34 cellular contexts compared by ENCODE assay signal in genomic region chr2:28166956-28167355, GRCh38.
DNase-seq lines count a peak whose midpoint lies in the region; ATAC-seq, FAIRE-seq and TF ChIP-seq lines count a peak whose summit lies in the region.
"Had no signal": no experiment of that assay in that cellular context is flagged by ENCODE, and none has a peak within 500 bp of the region (broad histone marks: within the 10 kb centered on the region; RNA-seq: fewer than 3 reads in every experiment).

No MANE protein-coding gene starts in this region.

- dilution Hi-C loops in IMR-90 (cut with HindIII; ENCODE audit: low sequenced_read_pairs, unreplicated experiment), result no loop called here

- peak overlapping the region in 1 of 2 experiments; percentile 92; a peak in 3 of 6 replicates for H3K27ac ChIP-seq in A549
- H3K27ac ChIP-seq in IMR-90 (ENCODE audit: insufficient read depth, low read length), result no peak overlapping the region
- H3K27ac ChIP-seq in astrocyte (ENCODE audit: low read depth, low read length), result no peak overlapping the region
- no peak overlapping the region for H3K27ac ChIP-seq in right lobe of liver
- H3K27ac ChIP-seq: colonic mucosa, heart right ventricle, spleen, testis had no signal

- H2BK120ac ChIP-seq in IMR-90 (ENCODE audit: low read depth, low read length), result peak overlapping the region; percentile 68; the same call in 1 of the 2 replicates

- H3K9me3 ChIP-seq in A549, result no peaks in the 10 kb centered on the region
- no peaks in the 10 kb centered on the region for H3K9me3 ChIP-seq in IMR-90 (ENCODE audit: control insufficient read depth, insufficient read depth, low read length)
- no peaks in the 10 kb centered on the region for H3K9me3 ChIP-seq in astrocyte (ENCODE audit: insufficient read depth, low read depth, low read length)
- no peaks in the 10 kb centered on the region for H3K9me3 ChIP-seq in right lobe of liver
- H3K9me3 ChIP-seq: colonic mucosa, heart right ventricle, spleen, testis had no signal

- no peaks in the 10 kb centered on the region for H3K27me3 Mint-ChIP-seq in astrocyte (ENCODE audit: low read depth, unreplicated experiment)
- H3K27me3 Mint-ChIP-seq: activated naive CD8-positive, alpha-beta T cell treated with anti-CD3 and anti-CD28 coated beads, Interleukin-2, amount 50 U/mL, for 24 hours; B cell; CD8-positive, alpha-beta memory T cell; naive thymus-derived CD8-positive, alpha-beta T cell; stimulated activated naive B cell treated with anti-CD40 and anti-IgM and Interleukin-4, amounts not matched to agents 10 μg/mL and 1 μg/mL and 100 μg/mL, for 72 hours; T-cell had no signal

- H4K20me1 ChIP-seq in IMR-90 (ENCODE audit: insufficient read depth, low read length) (no peaks in the 10 kb centered on the region), astrocyte (ENCODE audit: insufficient read depth, low read length) (no peaks in the 10 kb centered on the region)

- H3K4me1 Mint-ChIP-seq in astrocyte (ENCODE audit: low read depth, unreplicated experiment), result peaks cover 31% of the 10 kb centered on the region
- H3K4me1 Mint-ChIP-seq: activated naive CD8-positive, alpha-beta T cell treated with anti-CD3 and anti-CD28 coated beads, Interleukin-2, amount 50 U/mL, for 24 hours; B cell; CD8-positive, alpha-beta memory T cell; GM23338; stimulated activated naive B cell treated with anti-CD40 and anti-IgM and Interleukin-4, amounts not matched to agents 10 μg/mL and 1 μg/mL and 100 μg/mL, for 72 hours; T-cell had no signal

- H3K56ac ChIP-seq in IMR-90 (ENCODE audit: extremely low read depth, insufficient read depth, low read length), result no peak overlapping the region

- H4K91ac ChIP-seq in IMR-90 (ENCODE audit: insufficient read depth, low read depth, low read length), result no peak overlapping the region

- H4K8ac ChIP-seq in IMR-90 (ENCODE audit: low read depth in 2 of 2, low read length in 2 of 2), result 0 out of 4 replicates have a peak overlapping the region, but pooled peaks of 1 of the 2 experiments have one; percentile 71

- H2BK15ac ChIP-seq in IMR-90 (ENCODE audit: low read depth, low read length), result 0 out of 3 replicates have a peak overlapping the region, but pooled peaks have one; percentile 31

- H3K4me2 ChIP-seq in A549 (peak overlapping the region; percentile 20; the same call in 1 of the 3 replicates), IMR-90 (ENCODE audit: low read depth, low read length) (peak overlapping the region; percentile 20; the same call in 1 of the 2 replicates), astrocyte (ENCODE audit: low read length) (peak overlapping the region; percentile 5)
- H3K4me2 ChIP-seq: GM23338 had no signal

- H3K79me2 ChIP-seq in astrocyte (ENCODE audit: insufficient read depth, low read length), result no peaks in the 10 kb centered on the region

- ATAC-seq in A549 (no peak), IMR-90 (ENCODE audit: low read depth) (peak; percentile 47; the same call in 1 of the 2 replicates), sciatic nerve (no peak), right lobe of liver (no peak), GM18520 (IDR thresholded peaks at IDR 0.05; ENCODE audit: unreplicated experiment) (no peak)
- ATAC-seq: activated naive CD8-positive, alpha-beta T cell treated with anti-CD3 and anti-CD28 coated beads, Interleukin-2, amount 50 U/mL, for 24 hours; GM23338; heart right ventricle; left lobe of liver; naive thymus-derived CD8-positive, alpha-beta T cell; stimulated activated naive B cell treated with anti-CD40 and anti-IgM and Interleukin-4, amounts not matched to agents 10 μg/mL and 1 μg/mL and 100 μg/mL, for 72 hours; T-cell had no signal

- intact Hi-C loops in IMR-90 (cut with micrococcal nuclease), result loop anchor here (10.0 kb wide), 1 partner anchor 228 kb away; the partner anchor contains the start of gene FOSL2
- intact Hi-C loops in sciatic nerve (cut with DNase I), result no loop called here
- intact Hi-C loops in right lobe of liver (cut with DNase I), result no loop called here

- POLR2A ChIA-PET in A549 (lab: Yijun Ruan, JAX) (no interaction called here), IMR-90 (lab: Charles Lee; ENCODE audit: unreplicated experiment) (no interaction called here)

- H3K4me3 ChIP-seq in A549 (no peak overlapping the region), IMR-90 (ENCODE audit: insufficient read depth, low read depth, low read length) (no peak overlapping the region), astrocyte (ENCODE audit: insufficient read depth, low read depth, low read length) (no peak overlapping the region), fibroblast of pulmonary artery (replicated peaks; ENCODE audit: low read depth, low read length) (no peak overlapping the region), right lobe of liver (no peak overlapping the region)
- H3K4me3 ChIP-seq: colonic mucosa, GM23338, heart right ventricle, spleen, testis had no signal

- no peak overlapping the region for H3K27ac Mint-ChIP-seq in astrocyte (ENCODE audit: unreplicated experiment)
- H3K27ac Mint-ChIP-seq: activated naive CD8-positive, alpha-beta T cell treated with anti-CD3 and anti-CD28 coated beads, Interleukin-2, amount 50 U/mL, for 24 hours; B cell; CD8-positive, alpha-beta memory T cell; GM23338; mesothelial cell of epicardium; naive thymus-derived CD8-positive, alpha-beta T cell; stimulated activated naive B cell treated with anti-CD40 and anti-IgM and Interleukin-4, amounts not matched to agents 10 μg/mL and 1 μg/mL and 100 μg/mL, for 72 hours; T-cell had no signal

- WGBS in A549 (ENCODE audit: missing lambda C conversion rate), result 53% methylated on average over 2 of the region's 2 CpGs
- WGBS in IMR-90 (ENCODE audit: extremely low coverage in 2 of 2, insufficient read length in 1 of 2), 2 experiments, result 50% methylated on average over 1 of the region's 2 CpGs; no CpG with 5 or more reads in 1 of the 2 experiments
- WGBS in right lobe of liver (ENCODE audit: insufficient coverage, low coverage, low lambda C conversion rate, missing lambda C conversion rate), result 100% methylated on average over 2 of the region's 2 CpGs

- FAIRE-seq in A549 (lab: Jason Lieb, UNC), result peak; percentile 36
- no peak for FAIRE-seq in astrocyte (lab: Jason Lieb, UNC)
- FAIRE-seq: A204.1, GM18507 had no signal

- no peak overlapping the region for H3K4me3 Mint-ChIP-seq in astrocyte (ENCODE audit: unreplicated experiment)
- H3K4me3 Mint-ChIP-seq: activated naive CD8-positive, alpha-beta T cell treated with anti-CD3 and anti-CD28 coated beads, Interleukin-2, amount 50 U/mL, for 24 hours; B cell; CD8-positive, alpha-beta memory T cell; GM23338; mesothelial cell of epicardium; naive thymus-derived CD8-positive, alpha-beta T cell; stimulated activated naive B cell treated with anti-CD40 and anti-IgM and Interleukin-4, amounts not matched to agents 10 μg/mL and 1 μg/mL and 100 μg/mL, for 72 hours; T-cell had no signal

- CTCF ChIA-PET in A549 (lab: Yijun Ruan, JAX), result no interaction called here
- CTCF ChIA-PET in IMR-90 (lab: Yijun Ruan, JAX), result no interaction called here

- TF ChIP-seq RAD21 in A549 (conservative IDR thresholded peaks at IDR 0.05 in 1 of 2, IDR thresholded peaks at IDR 0.05 in 1 of 2) (no peak), IMR-90 (IDR thresholded peaks at IDR 0.05; ENCODE audit: low read length) (no peak)

- TF ChIP-seq CTCF in A549 (IDR thresholded peaks at IDR 0.05) (no peak), IMR-90 (conservative IDR thresholded peaks at IDR 0.05; ENCODE audit: low read depth, low read length) (no peak), astrocyte (IDR thresholded peaks at IDR 0.05; ENCODE audit: insufficient read depth, low read depth, low read length) (no peak), fibroblast of pulmonary artery (IDR thresholded peaks at IDR 0.05; ENCODE audit: low read length, missing control alignments) (no peak), right lobe of liver (IDR thresholded peaks at IDR 0.05) (no peak)

- H3K9ac ChIP-seq in IMR-90 (ENCODE audit: low read depth, low read length) (no peak overlapping the region), astrocyte (ENCODE audit: low read length) (no peak overlapping the region)

- H2BK20ac ChIP-seq in IMR-90 (ENCODE audit: low read depth, low read length), result peak overlapping the region; percentile 70

- peaks cover 7% of the 10 kb centered on the region; the same call in 1 of the 2 replicates for H3K9me1 ChIP-seq in IMR-90 (ENCODE audit: insufficient read depth, low read length)

- peak overlapping the region; percentile 63; the same call in 1 of the 2 replicates for H3K18ac ChIP-seq in IMR-90 (ENCODE audit: low read depth, low read length)

- DNase-seq in A549 (ENCODE audit: low read depth in 1 of 2, low spot score in 1 of 2) (peak in 1 of 2 experiments; percentile 16), IMR-90 (peak; percentile 75), astrocyte (ENCODE audit: low read depth) (peak; percentile 59), fibroblast of pulmonary artery (ENCODE audit: low read depth) (peak; percentile 37), sciatic nerve (ENCODE audit: low spot score) (no peak), amniotic stem cell (lab: John Stamatoyannopoulos, UW) (no peak), right lobe of liver (no peak)
- DNase-seq: activated CD8-positive, alpha-beta memory T cell treated with anti-CD3 and anti-CD28 coated beads for 24 hours; activated gamma-delta T cell treated with Interleukin-2 at 50 U/mL for 16 hours; activated naive CD8-positive, alpha-beta T cell treated with anti-CD3 and anti-CD28 coated beads, Interleukin-2, amount 50 U/mL, for 24 hours; activated T-cell treated with anti-CD3 and anti-CD28 coated beads, Interleukin-2, amount 50 U/mL, for 1 hour; CD8-positive, alpha-beta memory T cell; colonic mucosa; DMS153; GDM1; heart right ventricle; naive thymus-derived CD8-positive, alpha-beta T cell; NCI-H1048; NCI-H2029; NCI-H2227 treated with DMSO at 0.1 percent for 48 hours; NCI-H774; SIG-M5; spleen; stimulated activated CD4-positive, alpha-beta T cell treated with anti-CD3 and anti-CD28 coated beads, Interleukin-2, amount 100 ng/mL, for 48 hours; stimulated activated naive B cell treated with anti-CD40 and anti-IgM and Interleukin-4, amounts not matched to agents 10 μg/mL and 1 μg/mL and 100 μg/mL, for 72 hours; T-cell; testis had no signal

- peaks cover 0 to 12% of the 10 kb centered on the region in 2 experiments; a peak in 2 of 4 replicates for H3K79me1 ChIP-seq in IMR-90 (ENCODE audit: low read depth in 1 of 2, low read length in 2 of 2)

- H2AK5ac ChIP-seq in IMR-90 (ENCODE audit: low read depth, low read length), result no peak overlapping the region

- H2BK5ac ChIP-seq in IMR-90 (ENCODE audit: low read depth, low read length, poor library complexity, severe bottlenecking), result peak overlapping the region; percentile 65

- H3K36me3 ChIP-seq in IMR-90 (ENCODE audit: control insufficient read depth, insufficient read depth, low read length) (no peaks in the 10 kb centered on the region), astrocyte (ENCODE audit: insufficient read depth, low read length) (no peaks in the 10 kb centered on the region), right lobe of liver (no peaks in the 10 kb centered on the region)
- H3K36me3 ChIP-seq: colonic mucosa, heart right ventricle, spleen had no signal

- BruUV-seq in IMR-90 (replicated peaks; lab: Mats Ljungman, UMichigan), result no TSS peak

- H3K4me1 ChIP-seq in A549, result peaks cover 41% of the 10 kb centered on the region
- H3K4me1 ChIP-seq in IMR-90 (ENCODE audit: control insufficient read depth, insufficient read depth, low read length), result peaks cover 14% of the 10 kb centered on the region
- H3K4me1 ChIP-seq in astrocyte (ENCODE audit: insufficient read depth, low read length), result peaks cover 20% of the 10 kb centered on the region
- H3K4me1 ChIP-seq in right lobe of liver, result peaks cover 0 to 8% (median 0%) of the 10 kb centered on the region in 4 donors

- TF ChIP-seq POLR2A in A549 (IDR thresholded peaks at IDR 0.05; ENCODE audit: low read length) (no peak), IMR-90 (IDR thresholded peaks at IDR 0.05; ENCODE audit: low read depth, low read length) (no peak), right lobe of liver (IDR thresholded peaks at IDR 0.05) (no peak)

- H2AK9ac ChIP-seq in IMR-90 (replicated peaks; ENCODE audit: low read depth, low read length, poor library complexity), result no peak overlapping the region

- H2AFZ ChIP-seq in IMR-90 (replicated peaks; ENCODE audit: low read length, poor library complexity), result no peak overlapping the region
- no peak overlapping the region for H2AFZ ChIP-seq in astrocyte (ENCODE audit: low read depth, low read length)
- H2AFZ ChIP-seq: GM23338 had no signal

- in situ Hi-C loops in IMR-90 (cut with MboI; ENCODE audit: low sequenced_read_pairs), result no loop called here

- H3K9me3 Mint-ChIP-seq in astrocyte (ENCODE audit: unreplicated experiment), result peaks cover 1% of the 10 kb centered on the region
- H3K9me3 Mint-ChIP-seq: activated naive CD8-positive, alpha-beta T cell treated with anti-CD3 and anti-CD28 coated beads, Interleukin-2, amount 50 U/mL, for 24 hours; CD8-positive, alpha-beta memory T cell; GM23338; mesothelial cell of epicardium; naive thymus-derived CD8-positive, alpha-beta T cell; stimulated activated naive B cell treated with anti-CD40 and anti-IgM and Interleukin-4, amounts not matched to agents 10 μg/mL and 1 μg/mL and 100 μg/mL, for 72 hours; T-cell had no signal

- no peak overlapping the region for H3K23ac ChIP-seq in IMR-90 (ENCODE audit: low read depth, low read length)

- no peak for TF ChIP-seq EP300 in A549 (IDR thresholded peaks at IDR 0.05)

- H4K5ac ChIP-seq in IMR-90 (ENCODE audit: low read depth, low read length), result peak overlapping the region; percentile 61; the same call in 1 of the 2 replicates

- H3K4ac ChIP-seq in IMR-90 (ENCODE audit: low read depth, low read length), result peak overlapping the region; percentile 38; the same call in 1 of the 2 replicates

- H3K27me3 ChIP-seq in IMR-90 (ENCODE audit: control insufficient read depth, insufficient read depth, low read length), result no peaks in the 10 kb centered on the region
- H3K27me3 ChIP-seq in astrocyte (ENCODE audit: insufficient read depth, low read length), result no peaks in the 10 kb centered on the region
- no peaks in the 10 kb centered on the region for H3K27me3 ChIP-seq in right lobe of liver
- H3K27me3 ChIP-seq: colonic mucosa, heart right ventricle, spleen, testis had no signal

- H3K36me3 Mint-ChIP-seq in astrocyte (ENCODE audit: low read depth, unreplicated experiment), result no peaks in the 10 kb centered on the region
- H3K36me3 Mint-ChIP-seq: mesothelial cell of epicardium had no signal

- H3K14ac ChIP-seq in IMR-90 (replicated peaks; ENCODE audit: low read depth, low read length), result peak overlapping the region; percentile 47; the same call in 1 of the 2 replicates

Comparison
In these comparisons a context has a peak if more than half of its experiments do, and no peak if none do; other contexts are left out.
1. DNase-seq: peak in IMR-90 (single experiment), astrocyte (single experiment) and fibroblast of pulmonary artery (single experiment); none in sciatic nerve (single experiment), amniotic stem cell (single experiment) and right lobe of liver (0 of 3).
2. Peak in every context shown above with its lines, with median percentiles within 50 percentile points of each other: H3K4me2 ChIP-seq.